7 cellular contexts compared by ENCODE assay signal in genomic region chr1:224498574-224499170, GRCh38.
A peak's percentile ranks its signal among the peaks of the same experiment; 100 is the strongest.
DNase-seq lines count a peak whose midpoint lies in the region; ATAC-seq and TF ChIP-seq lines count a peak whose summit lies in the region.

No MANE protein-coding gene starts in this region.

- H3K4me1 Mint-ChIP-seq in MCF 10A (ENCODE audit: insufficient read depth, unreplicated experiment) = peaks cover 69% of the 10 kb centered on the region

- intact Hi-C loops in MCF 10A (cut with micrococcal nuclease) (loop anchor here (2.0 kb wide), 1 partner anchor 64 kb away; the partner anchor contains the start of gene WDR26), aorta (cut with DNase I) (loop anchor here in 1 of 2 donors (5.0 kb wide), 1 partner anchor 71 kb away; no protein-coding TSS in a partner anchor)

- H3K18ac ChIP-seq in mesenchymal stem cell (ENCODE audit: low read depth in 1 of 2, low read length in 2 of 2) = peak overlapping the region; percentile 35 to 72

- DNase-seq in LHCN-M2 (ENCODE audit: low read depth) = peak; percentile 66
- peak; percentile 96 for DNase-seq in MCF 10A (ENCODE audit: unreplicated experiment)
- peak; percentile 71 for DNase-seq in mesenchymal stem cell
- peak in 1 of 2 donors; percentile 64 for DNase-seq in aorta

- H3K4ac ChIP-seq in mesenchymal stem cell (ENCODE audit: low read depth in 1 of 2, low read length in 2 of 2) = peak overlapping the region; percentile 16 to 21

- no peak overlapping the region for H2AK5ac ChIP-seq in mesenchymal stem cell (ENCODE audit: low read length, severe bottlenecking)

- CTCF ChIA-PET in MCF 10A (lab: Yijun Ruan, JAX) = interaction anchor here (0.5 to 8.5 kb wide), 21 partner anchors 10 to 960 kb away, joined by 3 to 99 read pairs (median 4); no protein-coding TSS in a partner anchor

- H3K79me1 ChIP-seq in mesenchymal stem cell (replicated peaks; ENCODE audit: low read length, poor library complexity, severe bottlenecking) = no peaks in the 10 kb centered on the region

- no peaks in the 10 kb centered on the region for H3K9me3 ChIP-seq in mesenchymal stem cell (ENCODE audit: control insufficient read depth, low read length)
- H3K9me3 ChIP-seq in aorta (ENCODE audit: control insufficient read depth, low read length) = no peaks in the 10 kb centered on the region

- peaks cover 5% of the 10 kb centered on the region for H3K9me3 Mint-ChIP-seq in MCF 10A (ENCODE audit: unreplicated experiment)

- peak overlapping the region; percentile 93 for H3K27ac ChIP-seq in mesenchymal stem cell (ENCODE audit: low read length, poor library complexity, severe bottlenecking)
- H3K27ac ChIP-seq in aorta (ENCODE audit: low read depth in 1 of 2, low read length in 2 of 2) = peak overlapping the region; percentile 33 to 70

- peak; percentile 13 for ATAC-seq in GM19455 (IDR thresholded peaks at IDR 0.05; ENCODE audit: unreplicated experiment)
- ATAC-seq in aorta (ENCODE audit: low FRiP score) = no peak
- ATAC-seq in GM21576 (IDR thresholded peaks at IDR 0.05; ENCODE audit: unreplicated experiment) = no peak
- ATAC-seq in HG03460 (IDR thresholded peaks at IDR 0.05; ENCODE audit: unreplicated experiment) = no peak

- peak overlapping the region; percentile 4 for H3K4me2 ChIP-seq in mesenchymal stem cell (ENCODE audit: low read length, poor library complexity, severe bottlenecking)

- peak overlapping the region; percentile 39 for H2BK15ac ChIP-seq in mesenchymal stem cell (ENCODE audit: low read depth, poor library complexity, severe bottlenecking)

- H3K27me3 ChIP-seq in mesenchymal stem cell (ENCODE audit: control insufficient read depth in 1 of 2, insufficient read depth in 1 of 2, low read length in 2 of 2) (no peaks in the 10 kb centered on the region), aorta (ENCODE audit: control insufficient read depth in 1 of 2, insufficient read depth in 2 of 2, low read length in 1 of 2) (no peaks in the 10 kb centered on the region)

- H3K27me3 Mint-ChIP-seq in MCF 10A (ENCODE audit: insufficient read depth, unreplicated experiment) = no peaks in the 10 kb centered on the region

- H3K4me1 ChIP-seq in mesenchymal stem cell (ENCODE audit: control insufficient read depth, insufficient read depth, low read depth, low read length) (peaks cover 37% of the 10 kb centered on the region), aorta (ENCODE audit: control insufficient read depth in 1 of 2, insufficient read depth in 2 of 2, low read length in 2 of 2) (no peaks in the 10 kb centered on the region)

- H3K36me3 Mint-ChIP-seq in MCF 10A (ENCODE audit: insufficient read depth, unreplicated experiment) = no peaks in the 10 kb centered on the region

- H2BK12ac ChIP-seq in mesenchymal stem cell (ENCODE audit: low read length in 2 of 2) = peak overlapping the region; percentile 14 to 16

- TF ChIP-seq CTCF in MCF 10A (IDR thresholded peaks at IDR 0.05; ENCODE audit: unreplicated experiment) = no peak

- POLR2A ChIA-PET in MCF 10A (lab: Yijun Ruan, JAX) = interaction anchor here (0.7 to 12.4 kb wide), 37 partner anchors 8 to 1344 kb away, joined by 3 to 294 read pairs (median 3); partner anchors contain the start of genes CNIH4, LBR, NVL and WDR26

- H3K4me3 ChIP-seq in mesenchymal stem cell (ENCODE audit: insufficient read depth in 1 of 2, low read depth in 1 of 2, low read length in 2 of 2) = peak overlapping the region in 1 of 2 experiments; percentile 17
- H3K4me3 ChIP-seq in aorta (ENCODE audit: low read length in 2 of 2) = no peak overlapping the region

- H3K4me3 Mint-ChIP-seq in MCF 10A (ENCODE audit: unreplicated experiment) = peak overlapping the region; percentile 50

- H4K91ac ChIP-seq in mesenchymal stem cell (ENCODE audit: low read length) = peak overlapping the region; percentile 79

- peak overlapping the region; percentile 8 for H2BK120ac ChIP-seq in mesenchymal stem cell (ENCODE audit: low read depth, low read length)

- peak overlapping the region; percentile 93 for H4K8ac ChIP-seq in mesenchymal stem cell (ENCODE audit: low read length)

- no peak overlapping the region for H3K14ac ChIP-seq in mesenchymal stem cell (ENCODE audit: low read length in 2 of 2)

- H3K36me3 ChIP-seq in mesenchymal stem cell (ENCODE audit: control insufficient read depth in 1 of 2, insufficient read depth in 2 of 2, low read depth in 1 of 2, low read length in 2 of 2) = no peaks in the 10 kb centered on the region
- H3K36me3 ChIP-seq in aorta (ENCODE audit: control insufficient read depth in 1 of 2, insufficient read depth in 2 of 2, low read length in 1 of 2) = no peaks in the 10 kb centered on the region

- H3K23ac ChIP-seq in mesenchymal stem cell (ENCODE audit: low read length in 2 of 2) = no peak overlapping the region

- TSS peak; percentile 67 for BruUV-seq in MCF 10A (replicated peaks; lab: Mats Ljungman, UMichigan)

- H2BK5ac ChIP-seq in mesenchymal stem cell (ENCODE audit: low read depth, low read length, poor library complexity, severe bottlenecking) = no peak overlapping the region

- 9% methylated on average over 10 of the region's 12 CpGs for WGBS in mesenchymal stem cell
- 77 to 82% methylated on average over 12 of the region's 12 CpGs for WGBS in aorta, 2 donors

- H3K27ac Mint-ChIP-seq in MCF 10A (ENCODE audit: low read depth, unreplicated experiment) = peak overlapping the region; percentile 86

- H2AFZ ChIP-seq in mesenchymal stem cell (ENCODE audit: low read depth, low read length) = peak overlapping the region; percentile 21

- peak overlapping the region; percentile 83 for H3K9ac ChIP-seq in mesenchymal stem cell (ENCODE audit: low read length)
